Comparison of ENCODE assay signal across 17 cellular contexts in genomic region chr21:26127073-26127814, GRCh38. TPM values are rescaled to one million over a fixed set of nuclear protein-coding genes. Genes with fewer than 3 reads are reported as not detected.
A peak's percentile ranks its signal among the peaks of the same experiment; 100 is the strongest.
DNase-seq lines count a peak whose midpoint lies in the region; ATAC-seq and TF ChIP-seq lines count a peak whose summit lies in the region.
"Had no signal": no experiment of that assay in that cellular context is flagged by ENCODE, and none has a peak within 500 bp of the region (broad histone marks: within the 10 kb centered on the region; RNA-seq: fewer than 3 reads in every experiment).

No MANE protein-coding gene starts in this region.

- TF ChIP-seq CTCF in MM.1S (IDR thresholded peaks at IDR 0.05; ENCODE audit: low read length) (no peak), chondrocyte (IDR thresholded peaks at IDR 0.05) (no peak)

- H3K27me3 Mint-ChIP-seq in chondrocyte (ENCODE audit: low read depth) = no peaks in the 10 kb centered on the region
- H3K27me3 Mint-ChIP-seq: activated B cell treated with CpG ODN at 0.5 μM for 24 hours; central memory CD8-positive, alpha-beta T cell; IgD-negative memory B cell; memory B cell had no signal

- peaks cover 15% of the 10 kb centered on the region; the same call in 1 of the 2 replicates for H3K4me1 ChIP-seq in MM.1S (ENCODE audit: low read length)
- H3K4me1 ChIP-seq in skeletal muscle satellite cell (ENCODE audit: control insufficient read depth, insufficient read depth, low read length) = peaks cover 46% of the 10 kb centered on the region

- H3K4me3 Mint-ChIP-seq in chondrocyte (ENCODE audit: unreplicated experiment) = peak overlapping the region; percentile 14
- H3K4me3 Mint-ChIP-seq: activated B cell treated with CpG ODN at 0.5 μM for 24 hours; activated T-helper 1 cell treated with anti-CD3 and anti-CD28 coated beads, Interleukin-12 subunit alpha, Interleukin-12 subunit beta, Interleukin-2, Interleukin-4 antibody, amounts not matched to agents 30 ng/mL and 10 ng/mL and 1 ng/mL, durations not matched to agents 14 hours and 24 hours and 36 hours; central memory CD8-positive, alpha-beta T cell; IgD-negative memory B cell; memory B cell had no signal

- intact Hi-C loops in left colon (cut with DNase I, micrococcal nuclease) = no loop called here

- H3F3A ChIP-seq in MM.1S (ENCODE audit: insufficient read depth, low read length) = no peaks in the 10 kb centered on the region

- no peaks in the 10 kb centered on the region for H4K20me1 ChIP-seq in MM.1S (ENCODE audit: insufficient read depth, low read length)

- H3K27ac Mint-ChIP-seq in chondrocyte (ENCODE audit: unreplicated experiment) = peak overlapping the region; percentile 82
- H3K27ac Mint-ChIP-seq: activated B cell treated with CpG ODN at 0.5 μM for 24 hours; activated T-helper 1 cell treated with anti-CD3 and anti-CD28 coated beads, Interleukin-12 subunit alpha, Interleukin-12 subunit beta, Interleukin-2, Interleukin-4 antibody, amounts not matched to agents 30 ng/mL and 10 ng/mL and 1 ng/mL, durations not matched to agents 14 hours and 24 hours and 36 hours; IgD-negative memory B cell; memory B cell had no signal

- no peaks in the 10 kb centered on the region for H3K9me3 ChIP-seq in MM.1S (replicated peaks; ENCODE audit: insufficient read depth, low read length)
- H3K9me3 ChIP-seq in skeletal muscle satellite cell (replicated peaks; ENCODE audit: low read length) = no peaks in the 10 kb centered on the region

- H3K79me2 ChIP-seq in MM.1S (ENCODE audit: low read length) = peaks cover 49% of the 10 kb centered on the region

- peak; percentile 59 for ATAC-seq in left colon
- ATAC-seq in GM21526 (IDR thresholded peaks at IDR 0.05; ENCODE audit: low FRiP score, unreplicated experiment) = no peak
- ATAC-seq in HG03457 (IDR thresholded peaks at IDR 0.05; ENCODE audit: unreplicated experiment) = no peak
- ATAC-seq in GM18519 (IDR thresholded peaks at IDR 0.05; ENCODE audit: low FRiP score, unreplicated experiment) = no peak

- H3K9me3 Mint-ChIP-seq in chondrocyte (ENCODE audit: low read depth) = no peaks in the 10 kb centered on the region
- H3K9me3 Mint-ChIP-seq: activated B cell treated with CpG ODN at 0.5 μM for 24 hours; activated T-helper 1 cell treated with anti-CD3 and anti-CD28 coated beads, Interleukin-12 subunit alpha, Interleukin-12 subunit beta, Interleukin-2, Interleukin-4 antibody, amounts not matched to agents 30 ng/mL and 10 ng/mL and 1 ng/mL, durations not matched to agents 14 hours and 24 hours and 36 hours; central memory CD8-positive, alpha-beta T cell; IgD-negative memory B cell; memory B cell had no signal

- H3K4me2 ChIP-seq in MM.1S (ENCODE audit: low read depth, low read length) (peak overlapping the region; percentile 31), skeletal muscle satellite cell (ENCODE audit: low read length) (peak overlapping the region; percentile 47)

- H3K9me2 ChIP-seq in MM.1S (replicated peaks; ENCODE audit: insufficient read depth, low read length) = no peaks in the 10 kb centered on the region

- peak overlapping the region; percentile 15; the same call in 1 of the 2 replicates for H3K27ac ChIP-seq in MM.1S (ENCODE audit: low read length)

- no peak overlapping the region for H3K9ac ChIP-seq in MM.1S (ENCODE audit: low read length)
- no peak overlapping the region for H3K9ac ChIP-seq in skeletal muscle satellite cell (ENCODE audit: low read depth, low read length)

- DNase-seq in MM.1S (no peak), chondrocyte (ENCODE audit: low spot score) (no peak), left colon (no peak)
- DNase-seq in activated T-cell treated with anti-CD3 and anti-CD28 coated beads, Interleukin-2, amount 50 U/mL, for 1 hour = no peak
- DNase-seq: activated B cell treated with CpG ODN at 0.5 μM for 24 hours; foreskin melanocyte; NCI-H1930; NCI-H510A; stimulated activated CD4-positive, alpha-beta T cell treated with anti-CD3 and anti-CD28 coated beads, Interleukin-2, amount 100 ng/mL, for 24 hours had no signal

- H3K36me3 Mint-ChIP-seq in chondrocyte (ENCODE audit: low read depth) = no peaks in the 10 kb centered on the region

- H3K4me3 ChIP-seq in MM.1S (ENCODE audit: low read length) = peak overlapping the region; percentile 23; the same call in 1 of the 2 replicates
- H3K4me3 ChIP-seq in skeletal muscle satellite cell (ENCODE audit: low read length) = peak overlapping the region; percentile 1

- H2AFZ ChIP-seq in MM.1S (ENCODE audit: low read length) = no peak overlapping the region

- peaks cover 75% of the 10 kb centered on the region for H3K4me1 Mint-ChIP-seq in chondrocyte (ENCODE audit: low read depth)
- H3K4me1 Mint-ChIP-seq: central memory CD8-positive, alpha-beta T cell; IgD-negative memory B cell had no signal

- H3K27me3 ChIP-seq in MM.1S (replicated peaks; ENCODE audit: insufficient read depth, low read length) (no peaks in the 10 kb centered on the region), skeletal muscle satellite cell (ENCODE audit: control insufficient read depth, insufficient read depth, low read length) (no peaks in the 10 kb centered on the region)

- no peaks in the 10 kb centered on the region for H3K36me3 ChIP-seq in MM.1S (replicated peaks; ENCODE audit: insufficient read depth, low read length)
- no peaks in the 10 kb centered on the region for H3K36me3 ChIP-seq in skeletal muscle satellite cell (ENCODE audit: insufficient read depth, low read length)

RNA-seq across cellular contexts. Expression of gene APP, which starts 43.3 kb away (rescaled TPM):
- 441 to 540 TPM (median 442 TPM) in 3 replicates for total RNA-seq in chondrocyte
- 100 to 1,000 TPM; 884 to 960 TPM for total RNA-seq in left colon
- total RNA-seq in skeletal muscle satellite cell (2012; rRNA removed) = 261 and 279 TPM in 2 replicates
